20 cellular contexts compared by ENCODE assay signal in the genomic region with DNA sequence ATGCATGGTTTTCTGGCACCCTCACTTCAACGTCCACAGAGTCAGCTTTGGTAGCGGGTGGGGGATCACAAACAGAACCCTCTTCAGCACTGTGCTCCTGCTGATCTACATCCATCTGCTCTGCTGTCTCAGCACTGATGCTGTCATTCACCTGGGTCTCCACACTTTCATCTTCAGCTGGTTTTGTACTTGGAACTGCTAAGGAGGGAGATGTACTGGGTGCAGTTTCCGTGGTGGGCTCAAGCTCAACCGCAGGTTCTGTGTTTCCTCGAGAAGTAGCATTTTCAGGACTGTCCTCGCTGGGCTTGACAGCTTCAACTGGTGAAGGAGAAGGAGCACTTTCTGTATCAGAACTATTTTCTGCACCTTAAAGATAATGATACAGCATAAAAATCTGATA.
DNase-seq lines count a peak whose midpoint lies in the region; ATAC-seq, FAIRE-seq and TF ChIP-seq lines count a peak whose summit lies in the region.
"Had no signal": no experiment of that assay in that cellular context is flagged by ENCODE, and none has a peak within 500 bp of the region (broad histone marks: within the 10 kb centered on the region; RNA-seq: fewer than 3 reads in every experiment).

No MANE protein-coding gene starts in this region.

- H3K27ac ChIP-seq in breast epithelium (no peak overlapping the region), PC-3 (ENCODE audit: low read length) (no peak overlapping the region), endothelial cell of umbilical vein (ENCODE audit: insufficient read depth, low read depth, low read length) (no peak overlapping the region)
- H3K27ac ChIP-seq: GM23248, HL-60 had no signal

- intact Hi-C loops in MCF 10A (cut with micrococcal nuclease), result no loop called here
- intact Hi-C loops in breast epithelium (cut with DNase I; ENCODE audit: low total_unique reads), result no loop called here
- intact Hi-C loops in PC-3 (cut with micrococcal nuclease), result loop anchor here (10.0 kb wide), 2 partner anchors 83 to 113 kb away; partner anchors contain the start of genes NCOR1 and PIGL
- intact Hi-C loops in endothelial cell of umbilical vein (cut with micrococcal nuclease), result no loop called here

- H3K36me3 Mint-ChIP-seq in MCF 10A (ENCODE audit: insufficient read depth, unreplicated experiment), result peaks cover 76% of the 10 kb centered on the region

- H3K27me3 Mint-ChIP-seq in MCF 10A (ENCODE audit: insufficient read depth, unreplicated experiment), result no peaks in the 10 kb centered on the region

- peaks cover 8% of the 10 kb centered on the region for H3K36me3 ChIP-seq in breast epithelium
- peaks cover 31% of the 10 kb centered on the region for H3K36me3 ChIP-seq in PC-3 (ENCODE audit: low read depth, low read length)
- peaks cover 11 to 13% of the 10 kb centered on the region in 2 experiments for H3K36me3 ChIP-seq in endothelial cell of umbilical vein (ENCODE audit: control insufficient read depth in 2 of 2, extremely low read depth in 1 of 2, insufficient read depth in 2 of 2, low read length in 2 of 2)
- H3K36me3 ChIP-seq: BE2C had no signal

- H3K9me1 ChIP-seq in endothelial cell of umbilical vein (replicated peaks; ENCODE audit: control insufficient read depth, extremely low read depth, insufficient read depth, low read length), result no peaks in the 10 kb centered on the region

- TF ChIP-seq POLR2A in breast epithelium (IDR thresholded peaks at IDR 0.05) (no peak), endothelial cell of umbilical vein (IDR thresholded peaks at IDR 0.05; ENCODE audit: low read depth, low read length) (no peak)

- CTCF ChIA-PET in MCF 10A (lab: Yijun Ruan, JAX) (interaction anchor here (0.6 to 1.8 kb wide), 3 partner anchors 10 to 250 kb away, joined by 3 to 5 read pairs (median 4); no protein-coding TSS in a partner anchor), PC-3 (lab: Charles Lee) (no interaction called here), endothelial cell of umbilical vein (lab: Charles Lee) (no interaction called here)

- H4K20me1 ChIP-seq in PC-3 (ENCODE audit: low read length) (no peaks in the 10 kb centered on the region), endothelial cell of umbilical vein (replicated peaks; ENCODE audit: control insufficient read depth, extremely low read depth, insufficient read depth, low read length) (no peaks in the 10 kb centered on the region)

- BruUV-seq in MCF 10A (replicated peaks; lab: Mats Ljungman, UMichigan) (TSS peak; percentile 48), PC-3 (replicated peaks; lab: Mats Ljungman, UMichigan) (no TSS peak), endothelial cell of umbilical vein (replicated peaks; lab: Mats Ljungman, UMichigan) (TSS peak; percentile 38)

- dilution Hi-C loops in endothelial cell of umbilical vein (cut with MboI; ENCODE audit: extremely low pct_ligation_motif_present, low sequenced_read_pairs), result no loop called here

- H3K27me3 ChIP-seq in breast epithelium, result no peaks in the 10 kb centered on the region
- H3K27me3 ChIP-seq in PC-3 (ENCODE audit: low read length), result no peaks in the 10 kb centered on the region
- H3K27me3 ChIP-seq in endothelial cell of umbilical vein (ENCODE audit: control insufficient read depth in 2 of 2, insufficient read depth in 2 of 2, low read length in 2 of 2), result no peaks in the 10 kb centered on the region
- H3K27me3 ChIP-seq: BE2C had no signal

- H3K9me3 ChIP-seq in breast epithelium, result no peaks in the 10 kb centered on the region
- H3K9me3 ChIP-seq in PC-3 (ENCODE audit: low read length), result no peaks in the 10 kb centered on the region
- no peaks in the 10 kb centered on the region for H3K9me3 ChIP-seq in endothelial cell of umbilical vein (replicated peaks; ENCODE audit: control insufficient read depth, insufficient read depth, low read length)
- H3K9me3 ChIP-seq: BE2C had no signal

- no peak overlapping the region for H3K27ac Mint-ChIP-seq in MCF 10A (ENCODE audit: low read depth, unreplicated experiment)

- H3K4me3 Mint-ChIP-seq in MCF 10A (ENCODE audit: unreplicated experiment), result no peak overlapping the region
- H3K4me3 Mint-ChIP-seq: H9 had no signal

- TF ChIP-seq CTCF in MCF 10A (IDR thresholded peaks at IDR 0.05; ENCODE audit: unreplicated experiment), result no peak
- TF ChIP-seq CTCF in breast epithelium (IDR thresholded peaks at IDR 0.05), result no peak
- TF ChIP-seq CTCF in PC-3 (conservative IDR thresholded peaks at IDR 0.05; ENCODE audit: low read depth, low read length), result no peak
- no peak for TF ChIP-seq CTCF in endothelial cell of umbilical vein (IDR thresholded peaks at IDR 0.05; ENCODE audit: extremely low read depth in 1 of 2, insufficient read depth in 1 of 2, low read depth in 1 of 2, low read length in 2 of 2)

- H3K9me2 ChIP-seq in PC-3 (replicated peaks; ENCODE audit: low read length), result no peaks in the 10 kb centered on the region

- no peaks in the 10 kb centered on the region for H3K9me3 Mint-ChIP-seq in MCF 10A (ENCODE audit: unreplicated experiment)

- POLR2A ChIA-PET in MCF 10A (lab: Yijun Ruan, JAX), result no interaction called here
- POLR2A ChIA-PET in PC-3 (lab: Charles Lee; ENCODE audit: unreplicated experiment), result no interaction called here
- POLR2A ChIA-PET in endothelial cell of umbilical vein (lab: Charles Lee), result no interaction called here

- no peak for FAIRE-seq in endothelial cell of umbilical vein (lab: Jason Lieb, UNC)
- FAIRE-seq: GM12878 had no signal

- H3K4me1 ChIP-seq in breast epithelium (no peaks in the 10 kb centered on the region), PC-3 (ENCODE audit: insufficient read depth, low read length) (peaks cover 10% of the 10 kb centered on the region), endothelial cell of umbilical vein (ENCODE audit: control insufficient read depth, extremely low read depth, insufficient read depth, low read length) (peaks cover 2% of the 10 kb centered on the region)
- H3K4me1 ChIP-seq: BE2C had no signal

- peaks cover 9% of the 10 kb centered on the region for H3F3A ChIP-seq in PC-3 (ENCODE audit: low read length, unreplicated experiment)

- ATAC-seq in PC-3 (no peak), GM18861 (IDR thresholded peaks at IDR 0.05; ENCODE audit: unreplicated experiment) (no peak), GM18868 (IDR thresholded peaks at IDR 0.05; ENCODE audit: unreplicated experiment) (no peak)
- ATAC-seq: GM12878 had no signal

- H3K4me2 ChIP-seq in PC-3 (ENCODE audit: low read length) (no peak overlapping the region), endothelial cell of umbilical vein (ENCODE audit: insufficient read depth, low read length) (no peak overlapping the region)

- H2AFZ ChIP-seq in PC-3 (ENCODE audit: low read length) (peak overlapping the region; percentile 17; the same call in 1 of the 2 replicates), endothelial cell of umbilical vein (ENCODE audit: low read depth, low read length) (no peak overlapping the region)
- H2AFZ ChIP-seq: GM23248 had no signal

- no peak overlapping the region for H3K9ac ChIP-seq in PC-3 (ENCODE audit: low read length)
- no peak overlapping the region for H3K9ac ChIP-seq in endothelial cell of umbilical vein (replicated peaks; ENCODE audit: extremely low read depth, insufficient read depth, low read length)
- H3K9ac ChIP-seq: GM23248 had no signal

- DNase-seq in MCF 10A (ENCODE audit: unreplicated experiment) (no peak), breast epithelium (ENCODE audit: low spot score in 2 of 2) (no peak), PC-3 (no peak), endothelial cell of umbilical vein (ENCODE audit: low read depth, low spot score) (no peak), NCI-H82 treated with DMSO at 0.1 percent for 48 hours (lab: John Stamatoyannopoulos, UW; ENCODE audit: unreplicated experiment) (no peak)
- DNase-seq: COR-L47, DND-41, GM23248, H9, KG1, NCI-H2081, NCI-H2171, NCI-H345, NCI-H774, Right ventricle myocardium superior had no signal

- no peaks in the 10 kb centered on the region for H3K4me1 Mint-ChIP-seq in MCF 10A (ENCODE audit: insufficient read depth, unreplicated experiment)

- no peak overlapping the region for H3K4me3 ChIP-seq in breast epithelium
- no peak overlapping the region for H3K4me3 ChIP-seq in PC-3 (ENCODE audit: low read length)
- no peak overlapping the region for H3K4me3 ChIP-seq in endothelial cell of umbilical vein (replicated peaks in 1 of 3; ENCODE audit: insufficient read depth in 1 of 3, low read depth in 1 of 3, low read length in 3 of 3)
- H3K4me3 ChIP-seq: GM12878, GM23248 had no signal

- H3K79me2 ChIP-seq in PC-3 (ENCODE audit: low read length) (peaks cover 4% of the 10 kb centered on the region; the same call in 1 of the 2 replicates), endothelial cell of umbilical vein (ENCODE audit: control insufficient read depth, insufficient read depth, low read length) (peaks cover 4% of the 10 kb centered on the region)

TF ChIP-seq in endothelial cell of umbilical vein, 7 proteins besides CTCF, POLR2A, EP300 and RAD21:
- TF ChIP-seq, protein P1, sequence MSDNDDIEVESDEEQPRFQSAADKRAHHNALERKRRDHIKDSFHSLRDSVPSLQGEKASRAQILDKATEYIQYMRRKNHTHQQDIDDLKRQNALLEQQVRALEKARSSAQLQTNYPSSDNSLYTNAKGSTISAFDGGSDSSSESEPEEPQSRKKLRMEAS (IDR thresholded peaks at IDR 0.05; ENCODE audit: insufficient read depth, insufficient read length), result no peak
- TF ChIP-seq EZH2 (IDR thresholded peaks at IDR 0.05; ENCODE audit: borderline replicate concordance, low read depth, low read length, severe bottlenecking) (no peak), JUN (IDR thresholded peaks at IDR 0.05; ENCODE audit: borderline replicate concordance, insufficient read depth, insufficient read length, low read depth) (no peak), MYC (IDR thresholded peaks at IDR 0.05; ENCODE audit: low read depth, low read length) (no peak), POLR2AphosphoS5 (IDR thresholded peaks at IDR 0.05; ENCODE audit: insufficient read depth, low read depth, low read length) (no peak), GATA2 (IDR thresholded peaks at IDR 0.05; ENCODE audit: insufficient read depth, insufficient read length, low read depth, low read length) (no peak), FOS (IDR thresholded peaks at IDR 0.05; ENCODE audit: borderline replicate concordance, insufficient read depth, low read length) (no peak)
